ENCODE assay signal across 25 cellular contexts in the genomic region with DNA sequence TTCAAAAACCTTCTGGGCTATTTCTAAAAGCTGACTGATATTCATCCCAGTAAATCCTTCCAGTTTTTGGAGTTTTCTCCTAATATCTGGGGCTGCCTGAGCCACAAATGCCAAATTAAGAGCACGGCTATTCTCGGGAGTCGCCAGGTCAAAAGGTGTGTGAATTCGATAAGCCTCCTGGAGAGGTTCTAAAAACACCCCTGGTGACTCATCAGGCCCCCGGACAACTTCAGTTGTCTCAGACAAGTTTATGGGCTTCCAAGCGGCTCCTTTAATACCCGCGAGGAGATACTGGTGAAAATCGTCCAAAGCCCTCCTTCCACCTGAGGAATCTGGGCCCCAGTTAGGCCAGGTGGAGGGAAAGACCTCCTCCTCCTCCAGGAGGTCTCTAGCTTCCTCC.
"Had no signal": no experiment of that assay in that cellular context is flagged by ENCODE, and none has a peak within 500 bp of the region (broad histone marks: within the 10 kb centered on the region; RNA-seq: fewer than 3 reads in every experiment).

No MANE protein-coding gene starts in this region.

- H3K4me1 ChIP-seq: esophagus squamous epithelium, heart right ventricle, left lung, pancreas, right lobe of liver, suprapubic skin, thyroid gland, vagina had no signal

- DNase-seq: dermis blood vessel endothelial cell; effector memory CD4-positive, alpha-beta T cell; erythroblast; esophagus squamous epithelium; foreskin melanocyte; glutamatergic neuron; heart right ventricle; left cardiac atrium; left lung; mesenchymal stem cell; mucosa of descending colon; naive B cell; right lobe of liver; small intestine; stimulated activated CD4-positive, alpha-beta T cell treated with anti-CD3 and anti-CD28 coated beads, Interleukin-15, amount 100 ng/mL, for 24 hours; stimulated activated CD4-positive, alpha-beta T cell treated with anti-CD3 and anti-CD28 coated beads, Interleukin-2, amount 100 ng/mL, for 48 hours; stimulated activated naive B cell treated with anti-CD40 and anti-IgM and Interleukin-4, amounts not matched to agents 10 μg/mL and 1 μg/mL and 100 μg/mL, for 72 hours; stimulated activated naive CD8-positive, alpha-beta T cell treated with anti-CD3 and anti-CD28 coated beads, Interleukin-15, amount 100 ng/mL, for 72 hours; thyroid gland; trophoblast cell had no signal

- H3K27ac ChIP-seq: esophagus squamous epithelium, heart right ventricle, left lung, neutrophil, pancreas, right lobe of liver, suprapubic skin, thyroid gland, vagina had no signal

- ATAC-seq: heart right ventricle; left cardiac atrium; left lung; mucosa of descending colon; natural killer cell treated with Interleukin-12 subunit alpha and Interleukin-12 subunit beta and Interleukin-15 and Interleukin-18, amount 100 ng/mL, for 72 hours; pancreas; right lobe of liver; stimulated activated naive B cell treated with anti-CD40 and anti-IgM and Interleukin-4, amounts not matched to agents 10 μg/mL and 1 μg/mL and 100 μg/mL, for 72 hours; stimulated activated naive CD8-positive, alpha-beta T cell treated with anti-CD3 and anti-CD28 coated beads, Interleukin-15, amount 100 ng/mL, for 72 hours had no signal

- H3K4me3 ChIP-seq: esophagus squamous epithelium, heart right ventricle, left lung, mucosa of descending colon, pancreas, right lobe of liver, suprapubic skin, thyroid gland, vagina had no signal

- H3K27me3 ChIP-seq: pancreas, right lobe of liver, thyroid gland, vagina had no signal

- H3K9me3 ChIP-seq: esophagus squamous epithelium, heart right ventricle, left lung, mucosa of descending colon, neutrophil, pancreas, right lobe of liver, suprapubic skin, thyroid gland, vagina had no signal

- H3K36me3 ChIP-seq: esophagus squamous epithelium, heart right ventricle, left lung, neutrophil, pancreas, right lobe of liver, suprapubic skin, thyroid gland, vagina had no signal
